Comparison of ENCODE assay signal across 10 cellular contexts in genomic region chr5:157487358-157487757, GRCh38. TPM values are rescaled to one million over a fixed set of nuclear protein-coding genes. Genes with fewer than 3 reads are reported as not detected.
DNase-seq lines count a peak whose midpoint lies in the region; ATAC-seq and TF ChIP-seq lines count a peak whose summit lies in the region.
"Had no signal": no experiment of that assay in that cellular context is flagged by ENCODE, and none has a peak within 500 bp of the region (broad histone marks: within the 10 kb centered on the region; RNA-seq: fewer than 3 reads in every experiment).

No MANE protein-coding gene starts in this region.

- H2AFZ ChIP-seq in OCI-LY7 (ENCODE audit: low read length) = peak overlapping the region; percentile 40; the same call in 1 of the 2 replicates
- no peak overlapping the region for H2AFZ ChIP-seq in neural progenitor cell (replicated peaks)

- intact Hi-C loops in activated CD4-positive, alpha-beta T cell treated with anti-CD3 and anti-CD28 coated beads, Interleukin-2, amount 10 ng/mL, durations not matched to agents 24 days and 14 days (cut with micrococcal nuclease) = no loop called here
- intact Hi-C loops in OCI-LY7 (cut with micrococcal nuclease; ENCODE audit: unreplicated experiment) = loop anchor here (1.0 to 10.0 kb wide), 5 partner anchors 15 to 343 kb away; partner anchors contain the start of genes ADAM19, CYFIP2 and MED7
- intact Hi-C loops in lower leg skin (cut with DNase I; ENCODE audit: low total_unique reads) = no loop called here

- TF ChIP-seq CTCF in OCI-LY7 (conservative IDR thresholded peaks at IDR 0.05; ENCODE audit: low read length) = no peak
- no peak for TF ChIP-seq CTCF in neural progenitor cell (IDR thresholded peaks at IDR 0.05)
- TF ChIP-seq CTCF in lower leg skin (IDR thresholded peaks at IDR 0.05) = no peak

- H3K4me3 ChIP-seq in OCI-LY7 (ENCODE audit: low read depth, low read length, poor library complexity, severe bottlenecking) (peak overlapping the region; percentile 22), neural progenitor cell (no peak overlapping the region), lower leg skin (ENCODE audit: low read depth, poor library complexity, severe bottlenecking) (no peak overlapping the region)

- no peaks in the 10 kb centered on the region for H3K27me3 ChIP-seq in neural progenitor cell

- H3K4me1 ChIP-seq in OCI-LY7 (ENCODE audit: insufficient read depth, low read length, poor library complexity, severe bottlenecking) = peaks cover 48% of the 10 kb centered on the region
- H3K4me1 ChIP-seq in neural progenitor cell = no peaks in the 10 kb centered on the region

- H3K4me2 ChIP-seq in OCI-LY7 (ENCODE audit: low read length) = peak overlapping the region; percentile 82
- H3K4me2 ChIP-seq in neural progenitor cell = no peak overlapping the region

- H3K27me3 Mint-ChIP-seq in activated CD4-positive, alpha-beta T cell treated with anti-CD3 and anti-CD28 coated beads, Interleukin-2, amount 10 ng/mL, durations not matched to agents 24 days and 14 days = no peaks in the 10 kb centered on the region
- H3K27me3 Mint-ChIP-seq in neural progenitor cell (ENCODE audit: insufficient read depth, low read depth) = peaks cover 4% of the 10 kb centered on the region

- H3K27ac ChIP-seq in OCI-LY7 (ENCODE audit: low read depth, low read length, poor library complexity, severe bottlenecking) (peak overlapping the region; percentile 96), neural progenitor cell (no peak overlapping the region)

- no peak for TF ChIP-seq POLR2A in lower leg skin (IDR thresholded peaks at IDR 0.05)

- CTCF ChIA-PET in OCI-LY7 (lab: Charles Lee; ENCODE audit: unreplicated experiment) = no interaction called here

- H3K27ac Mint-ChIP-seq in activated CD4-positive, alpha-beta T cell treated with anti-CD3 and anti-CD28 coated beads, Interleukin-2, amount 10 ng/mL, durations not matched to agents 24 days and 14 days = peak overlapping the region; percentile 78
- peak overlapping the region; percentile 68 for H3K27ac Mint-ChIP-seq in neural progenitor cell

- WGBS in lower leg skin, 2 donors = 65 to 74% methylated on average over 3 of the region's 3 CpGs

- peaks cover 51% of the 10 kb centered on the region for H3K4me1 Mint-ChIP-seq in activated CD4-positive, alpha-beta T cell treated with anti-CD3 and anti-CD28 coated beads, Interleukin-2, amount 10 ng/mL, durations not matched to agents 24 days and 14 days
- H3K4me1 Mint-ChIP-seq in neural progenitor cell = no peaks in the 10 kb centered on the region

- ATAC-seq in GM21447 (IDR thresholded peaks at IDR 0.05; ENCODE audit: unreplicated experiment) = peak; percentile 45

- H3K4me3 Mint-ChIP-seq in activated CD4-positive, alpha-beta T cell treated with anti-CD3 and anti-CD28 coated beads, Interleukin-2, amount 10 ng/mL, durations not matched to agents 24 days and 14 days = peak overlapping the region; percentile 55
- H3K4me3 Mint-ChIP-seq in neural progenitor cell = no peak overlapping the region

- no peaks in the 10 kb centered on the region for H3F3A ChIP-seq in neural progenitor cell (ENCODE audit: low read depth)

- H3K9me3 ChIP-seq in OCI-LY7 (ENCODE audit: low read length) (no peaks in the 10 kb centered on the region), neural progenitor cell (ENCODE audit: low read depth) (no peaks in the 10 kb centered on the region)

- H3K9me2 ChIP-seq in OCI-LY7 (ENCODE audit: insufficient read depth, low read length) = no peaks in the 10 kb centered on the region

- H3K36me3 ChIP-seq in OCI-LY7 (ENCODE audit: insufficient read depth, low read length) (peaks cover 64% of the 10 kb centered on the region), neural progenitor cell (no peaks in the 10 kb centered on the region)

- POLR2A ChIA-PET in OCI-LY7 (lab: Charles Lee) = interaction anchor here (0.6 to 4.8 kb wide), 3 partner anchors 9 to 123 kb away, joined by 3 to 32 read pairs (median 29); no protein-coding TSS in a partner anchor

- H3K79me2 ChIP-seq in OCI-LY7 (ENCODE audit: insufficient read depth, low read depth, low read length) (no peaks in the 10 kb centered on the region), neural progenitor cell (ENCODE audit: low read depth) (no peaks in the 10 kb centered on the region)

- no peak overlapping the region for H3K9ac ChIP-seq in neural progenitor cell

- peaks cover 88% of the 10 kb centered on the region for H3K36me3 Mint-ChIP-seq in activated CD4-positive, alpha-beta T cell treated with anti-CD3 and anti-CD28 coated beads, Interleukin-2, amount 10 ng/mL, durations not matched to agents 24 days and 14 days (ENCODE audit: low read depth)
- H3K36me3 Mint-ChIP-seq in neural progenitor cell = peaks cover 29% of the 10 kb centered on the region

- no TSS peak for BruUV-seq in OCI-LY7 (replicated peaks; lab: Mats Ljungman, UMichigan)

- no peaks in the 10 kb centered on the region for H3K9me3 Mint-ChIP-seq in activated CD4-positive, alpha-beta T cell treated with anti-CD3 and anti-CD28 coated beads, Interleukin-2, amount 10 ng/mL, durations not matched to agents 24 days and 14 days
- no peaks in the 10 kb centered on the region for H3K9me3 Mint-ChIP-seq in neural progenitor cell

- H4K20me1 ChIP-seq in OCI-LY7 (ENCODE audit: insufficient read depth, low read length) = no peaks in the 10 kb centered on the region
- H4K20me1 ChIP-seq in neural progenitor cell (ENCODE audit: low read depth) = no peaks in the 10 kb centered on the region

- DNase-seq in activated CD4-positive, alpha-beta T cell treated with anti-CD3 and anti-CD28 coated beads, Interleukin-2, amount 10 ng/mL, durations not matched to agents 24 days and 14 days = peak; percentile 77
- DNase-seq in activated CD4-positive, alpha-beta T cell treated with anti-CD3 and anti-CD28 coated beads, Interleukin-2, amount 50 U/mL, for 48 hours = no peak
- DNase-seq in OCI-LY7 (ENCODE audit: low spot score) = peak; percentile 78
- no peak for DNase-seq in neural progenitor cell (ENCODE audit: low spot score)
- DNase-seq in lower leg skin (ENCODE audit: low spot score in 2 of 2) = no peak
- DNase-seq in AG20443 (ENCODE audit: low spot score) = no peak
- DNase-seq in NCI-H2171 (lab: John Stamatoyannopoulos, UW) = no peak
- DNase-seq: cerebellar nuclear complex, NCI-H187 treated with DMSO at 0.1 percent for 48 hours had no signal

RNA-seq across cellular contexts. Expression of gene NIPAL4, which starts 27.3 kb away (rescaled TPM):
- total RNA-seq in activated CD4-positive, alpha-beta T cell treated with anti-CD3 and anti-CD28 coated beads, Interleukin-2, amount 10 ng/mL, durations not matched to agents 24 days and 14 days = 2.2 and 2.7 TPM in 2 replicates
- not detected in 2 replicates for total RNA-seq in OCI-LY7 (2014; rRNA removed; shearing (Covaris generic))
- not detected in 2 replicates for total RNA-seq in OCI-LY7 (2022)
- total RNA-seq in neural progenitor cell (ENCODE audit: low replicate concordance) = not detected in 2 replicates
- 100 to 1,000 TPM in 1 of 4 donors, 10 to 100 TPM in 3; 74.1 to 130 (median 82.1) TPM for total RNA-seq in lower leg skin

Comparison
In these comparisons a context has a peak if more than half of its experiments do, and no peak if none do; other contexts are left out.
1. DNase-seq: peak in activated CD4-positive, alpha-beta T cell treated with anti-CD3 and anti-CD28 coated beads, Interleukin-2, amount 10 ng/mL, durations not matched to agents 24 days and 14 days (single experiment) and OCI-LY7 (single experiment); none in activated CD4-positive, alpha-beta T cell treated with anti-CD3 and anti-CD28 coated beads, Interleukin-2, amount 50 U/mL, for 48 hours (0 of 2), neural progenitor cell (single experiment), lower leg skin (0 of 2), AG20443 (single experiment) and NCI-H2171 (single experiment).
2. RNA of gene NIPAL4, which starts 27.3 kb away (total RNA-seq): 74.1 to 130 TPM in lower leg skin; 2.2 to 2.7 TPM in activated CD4-positive, alpha-beta T cell treated with anti-CD3 and anti-CD28 coated beads, Interleukin-2, amount 10 ng/mL, durations not matched to agents 24 days and 14 days, not detected in neural progenitor cell and not detected in OCI-LY7; every median in the first group is over 10 times any median in the second.